ENCODE assay signal across 1 cellular context in genomic region chr5:252546-252945, GRCh38.
TF ChIP-seq lines count a peak whose summit lies in the region.

No MANE protein-coding gene starts in this region.

TF ChIP-seq in SK-N-SH treated with all-trans-retinoic acid at 6 μM for 48 hours, 23 proteins besides CTCF, POLR2A, EP300 and RAD21 (continued from another document):
- TF ChIP-seq PATZ1 (CRISPR knock-in tag; IDR thresholded peaks at IDR 0.05; ENCODE audit: borderline replicate concordance) (no peak), POU6F1 (CRISPR knock-in tag; IDR thresholded peaks at IDR 0.05; ENCODE audit: borderline replicate concordance, low read depth) (no peak), ZFP3 (CRISPR knock-in tag; IDR thresholded peaks at IDR 0.05) (no peak), ARNTL (CRISPR knock-in tag; IDR thresholded peaks at IDR 0.05; ENCODE audit: borderline replicate concordance, low read depth) (no peak), TCF4 (CRISPR knock-in tag; IDR thresholded peaks at IDR 0.05; ENCODE audit: borderline replicate concordance) (no peak), ISL1 (CRISPR knock-in tag; IDR thresholded peaks at IDR 0.05) (no peak), RARB (CRISPR knock-in tag; IDR thresholded peaks at IDR 0.05) (no peak), PPARA (CRISPR knock-in tag; IDR thresholded peaks at IDR 0.05; ENCODE audit: borderline replicate concordance) (no peak), ESRRG (CRISPR knock-in tag; IDR thresholded peaks at IDR 0.05) (no peak), ZNF565 (CRISPR knock-in tag; conservative IDR thresholded peaks at IDR 0.05; ENCODE audit: low read depth) (no peak), ZNF70 (CRISPR knock-in tag; IDR thresholded peaks at IDR 0.05) (no peak), SNAI2 (CRISPR knock-in tag; IDR thresholded peaks at IDR 0.05) (no peak), ZC3H10 (CRISPR knock-in tag; IDR thresholded peaks at IDR 0.05) (no peak), CSDC2 (CRISPR knock-in tag; IDR thresholded peaks at IDR 0.05) (no peak), BACH2 (CRISPR knock-in tag; IDR thresholded peaks at IDR 0.05; ENCODE audit: borderline replicate concordance) (no peak)
